Comparison of ENCODE assay signal across 15 cellular contexts in genomic region chr7:158299607-158300006, GRCh38.
DNase-seq lines count a peak whose midpoint lies in the region; ATAC-seq and TF ChIP-seq lines count a peak whose summit lies in the region.
"Had no signal": no experiment of that assay in that cellular context is flagged by ENCODE, and none has a peak within 500 bp of the region (broad histone marks: within the 10 kb centered on the region; RNA-seq: fewer than 3 reads in every experiment).

No MANE protein-coding gene starts in this region.

- no peaks in the 10 kb centered on the region for H3K23me2 ChIP-seq in H9 (ENCODE audit: insufficient read length, low read depth, low read length, poor library complexity, severe bottlenecking)

- H3K9me3 ChIP-seq in H9 (ENCODE audit: control insufficient read depth, low read depth, low read length) (no peaks in the 10 kb centered on the region), tibial nerve (peaks cover 0 to 16% (median 0%) of the 10 kb centered on the region in 4 donors)

- no peak overlapping the region for H3K14ac ChIP-seq in H9 (ENCODE audit: insufficient read depth, low read length)

- H3K4me2 ChIP-seq in H9 (ENCODE audit: insufficient read depth, insufficient read length, low read length) = no peak overlapping the region

- no peak overlapping the region for H3K4me3 Mint-ChIP-seq in H9
- H3K4me3 Mint-ChIP-seq: B cell; CD14-positive monocyte; CD8-positive, alpha-beta T cell; IgD-negative memory B cell had no signal

- H3K79me2 ChIP-seq in H9 (ENCODE audit: insufficient read depth, low read length) = no peaks in the 10 kb centered on the region

- ATAC-seq in Right ventricle myocardium inferior = no peak
- ATAC-seq: CD8-positive, alpha-beta T cell had no signal

- H2BK15ac ChIP-seq in H9 (ENCODE audit: low read depth, low read length) = no peak overlapping the region

- H3K4me1 Mint-ChIP-seq in H9 = peaks cover 43 to 48% of the 10 kb centered on the region in 2 experiments
- H3K4me1 Mint-ChIP-seq: B cell, CD14-positive monocyte, IgD-negative memory B cell had no signal

- H3T11ph ChIP-seq in H9 (ENCODE audit: low read length) = no peak overlapping the region

- no peak for TF ChIP-seq CTCF in H9 (conservative IDR thresholded peaks at IDR 0.05)
- no peak for TF ChIP-seq CTCF in tibial nerve (IDR thresholded peaks at IDR 0.05)

- H3K4me3 ChIP-seq in tibial nerve = no peak overlapping the region

- no peak overlapping the region for H3K18ac ChIP-seq in H9 (ENCODE audit: insufficient read length, low read depth, low read length)

- no peak overlapping the region for H4K8ac ChIP-seq in H9 (replicated peaks; ENCODE audit: insufficient read length, low read depth, low read length)

- no peak for TF ChIP-seq EP300 in tibial nerve (IDR thresholded peaks at IDR 0.05)

- H3K23ac ChIP-seq in H9 (ENCODE audit: insufficient read length, low read depth, low read length) = no peak overlapping the region

- H2BK5ac ChIP-seq in H9 (ENCODE audit: insufficient read length, low read length) = no peak overlapping the region

- WGBS in H9 (ENCODE audit: extremely low coverage, insufficient read length, low lambda C conversion rate) = no CpG with 5 or more reads among the region's 4 CpGs
- WGBS in tibial nerve, 2 donors = 59 to 66% methylated on average over 4 of the region's 4 CpGs

- DNase-seq in cardiac septum (ENCODE audit: low spot score) (peak; percentile 55), Right ventricle myocardium inferior (ENCODE audit: missing footprints) (no peak), H9 (peak; percentile 18), islet precursor cell (peak; percentile 15), tibial nerve (ENCODE audit: low spot score in 2 of 2) (no peak), SK-N-DZ (ENCODE audit: low spot score) (no peak), NOMO-1 treated with dmso at 0.1 percent for 144 hours (lab: John Stamatoyannopoulos, UW; ENCODE audit: unreplicated experiment) (no peak)
- DNase-seq in stimulated activated CD4-positive, alpha-beta T cell treated with anti-CD3 and anti-CD28 coated beads, Interleukin-15, amount 100 ng/mL, for 24 hours = no peak
- DNase-seq: COR-L47, DMS53, GF-D8 had no signal

- no peak overlapping the region for H4K91ac ChIP-seq in H9 (ENCODE audit: insufficient read length, low read depth, low read length)

- H3K4me1 ChIP-seq in H9 (ENCODE audit: insufficient read depth, low read length) = peaks cover 4% of the 10 kb centered on the region; the same call in 1 of the 2 replicates
- H3K4me1 ChIP-seq in tibial nerve = no peaks in the 10 kb centered on the region

- no peak overlapping the region for H2BK12ac ChIP-seq in H9 (ENCODE audit: insufficient read length, low read depth, low read length)

- no peak overlapping the region for H3K4ac ChIP-seq in H9 (ENCODE audit: low read depth, low read length)

- intact Hi-C loops in cardiac septum (cut with DNase I) = no loop called here
- intact Hi-C loops in Right ventricle myocardium inferior (cut with DNase I) = no loop called here

- no peak overlapping the region for H3K27ac Mint-ChIP-seq in H9
- H3K27ac Mint-ChIP-seq: B cell; CD14-positive monocyte; CD8-positive, alpha-beta T cell had no signal

- H4K20me1 ChIP-seq in H9 (ENCODE audit: control insufficient read depth, insufficient read depth, insufficient read length) = no peaks in the 10 kb centered on the region

- no peak overlapping the region for H2AFZ ChIP-seq in H9 (ENCODE audit: low read length)

- no peaks in the 10 kb centered on the region for H3K36me3 ChIP-seq in tibial nerve

- H3K36me3 Mint-ChIP-seq in H9 (ENCODE audit: insufficient read depth in 1 of 3, low read depth in 3 of 3) = peaks cover 3 to 17% (median 7%) of the 10 kb centered on the region in 3 experiments
- H3K36me3 Mint-ChIP-seq: CD14-positive monocyte; CD8-positive, alpha-beta T cell; IgD-negative memory B cell had no signal

- no peak overlapping the region for H4K5ac ChIP-seq in H9 (ENCODE audit: insufficient read length, low read depth, low read length)

- H3K27ac ChIP-seq in H9 (ENCODE audit: insufficient read length, low read depth, low read length) (no peak overlapping the region), tibial nerve (peak overlapping the region in 3 of 4 donors; percentile 30 to 76 (median 70))

- H3K9me3 Mint-ChIP-seq in H9 = peaks cover 14 to 19% of the 10 kb centered on the region in 2 experiments
- H3K9me3 Mint-ChIP-seq: CD8-positive, alpha-beta T cell had no signal

- no peaks in the 10 kb centered on the region for H3K79me1 ChIP-seq in H9 (ENCODE audit: insufficient read depth, low read depth, low read length, poor library complexity, severe bottlenecking)

- no peak overlapping the region for H2BK20ac ChIP-seq in H9 (ENCODE audit: low read depth, low read length, poor library complexity, severe bottlenecking)

- H3K9ac ChIP-seq in H9 (ENCODE audit: extremely low read depth, insufficient read length, low read length) = no peak overlapping the region

- H2AK5ac ChIP-seq in H9 (ENCODE audit: insufficient read length, low read length) = no peak overlapping the region

- no peak overlapping the region for H3K56ac ChIP-seq in H9 (ENCODE audit: insufficient read length, low read depth, low read length)

- H3K27me3 Mint-ChIP-seq in H9 (ENCODE audit: low read depth) = no peaks in the 10 kb centered on the region; the same call in 1 of the 2 replicates
- H3K27me3 Mint-ChIP-seq: B cell had no signal

- H3K27me3 ChIP-seq in H9 (ENCODE audit: insufficient read depth, low read length) = no peaks in the 10 kb centered on the region
- H3K27me3 ChIP-seq in tibial nerve = no peaks in the 10 kb centered on the region

- TF ChIP-seq POLR2A in tibial nerve (IDR thresholded peaks at IDR 0.05) = no peak

- H2BK120ac ChIP-seq in H9 (ENCODE audit: low read depth, low read length, poor library complexity, severe bottlenecking) = no peak overlapping the region

Comparison
In these comparisons a context has a peak if more than half of its experiments do, and no peak if none do; other contexts are left out.
1. DNase-seq: peak in cardiac septum (single experiment), H9 (single experiment) and islet precursor cell (single experiment); none in Right ventricle myocardium inferior (single experiment), tibial nerve (0 of 2), stimulated activated CD4-positive, alpha-beta T cell treated with anti-CD3 and anti-CD28 coated beads, Interleukin-15, amount 100 ng/mL, for 24 hours (single experiment), SK-N-DZ (single experiment) and NOMO-1 treated with dmso at 0.1 percent for 144 hours (single experiment).